In the genomic region with DNA sequence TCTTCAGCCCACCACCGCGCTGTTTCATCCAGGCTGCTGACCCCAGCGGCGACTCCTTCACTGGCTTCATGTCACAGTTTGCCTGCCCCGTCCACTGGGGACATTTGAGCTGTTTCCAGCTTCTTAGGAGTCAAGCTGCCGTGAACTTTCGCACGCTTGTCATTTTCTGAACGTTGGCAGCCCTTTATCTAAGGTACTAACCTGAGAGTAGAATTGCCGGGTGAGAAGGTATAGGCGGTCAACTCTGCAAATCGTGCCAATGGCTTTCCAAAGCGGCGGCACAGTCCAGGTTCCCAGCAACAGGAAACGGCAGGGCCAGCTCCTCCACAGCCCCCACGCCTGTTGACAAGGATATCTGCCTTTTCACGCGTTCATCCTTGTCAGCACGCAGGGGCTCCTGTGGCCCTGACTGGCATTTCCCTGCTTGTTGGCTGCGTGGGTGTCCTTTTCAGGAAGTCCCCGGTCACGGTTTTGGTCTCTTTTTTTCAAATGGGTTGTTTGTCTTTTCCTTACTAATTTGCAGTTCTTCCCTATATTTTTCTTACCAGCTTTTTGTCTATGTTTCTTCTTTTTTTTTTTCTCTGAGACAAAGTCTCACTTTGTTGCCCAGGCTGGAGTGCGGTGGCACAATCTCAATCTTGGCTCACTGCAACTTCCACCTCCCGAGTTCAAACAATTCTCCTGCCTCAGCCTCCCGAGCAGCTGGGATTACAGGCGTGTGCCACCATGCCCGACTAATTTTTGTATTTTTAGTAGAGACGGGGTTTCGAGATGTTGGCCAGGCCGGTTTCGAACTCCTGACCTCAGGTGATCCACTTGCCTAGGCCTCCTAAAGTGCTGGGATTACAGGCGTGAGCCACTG, we compare ENCODE assay signal across 13 cellular contexts. TPM values are rescaled to one million over a fixed set of nuclear protein-coding genes. Genes with fewer than 3 reads are reported as not detected.
DNase-seq lines count a peak whose midpoint lies in the region; ATAC-seq and TF ChIP-seq lines count a peak whose summit lies in the region.
"Had no signal": no experiment of that assay in that cellular context is flagged by ENCODE, and none has a peak within 500 bp of the region (broad histone marks: within the 10 kb centered on the region; RNA-seq: fewer than 3 reads in every experiment).

No MANE protein-coding gene starts in this region.

- H3K9ac ChIP-seq in PC-3 (ENCODE audit: low read length), result no peak overlapping the region

- H3K36me3 ChIP-seq in PC-3 (ENCODE audit: low read depth, low read length), result no peaks in the 10 kb centered on the region

- intact Hi-C loops in PC-3 (cut with micrococcal nuclease), result no loop called here

- no TSS peak for BruUV-seq in PC-3 (replicated peaks; lab: Mats Ljungman, UMichigan)

- H3F3A ChIP-seq in PC-3 (ENCODE audit: low read length, unreplicated experiment), result no peaks in the 10 kb centered on the region

- H4K20me1 ChIP-seq in PC-3 (ENCODE audit: low read length), result no peaks in the 10 kb centered on the region

- H3K27me3 ChIP-seq in PC-3 (ENCODE audit: low read length), result no peaks in the 10 kb centered on the region

- H2AFZ ChIP-seq in PC-3 (ENCODE audit: low read length), result no peak overlapping the region
- H2AFZ ChIP-seq: PC-9 had no signal

- no peak overlapping the region for H3K27ac ChIP-seq in PC-3 (ENCODE audit: low read length)
- H3K27ac ChIP-seq: PC-9 had no signal

- H3K27ac Mint-ChIP-seq in effector memory CD8-positive, alpha-beta T cell, result peak overlapping the region in 1 of 2 donors; percentile 51
- peak overlapping the region; percentile 57 to 66 (median 61) for H3K27ac Mint-ChIP-seq in nephron

- POLR2A ChIA-PET in PC-3 (lab: Charles Lee; ENCODE audit: unreplicated experiment), result no interaction called here

- peaks cover 34 to 56% of the 10 kb centered on the region in 2 donors for H3K27me3 Mint-ChIP-seq in effector memory CD8-positive, alpha-beta T cell
- peaks cover 32% of the 10 kb centered on the region for H3K27me3 Mint-ChIP-seq in nephron (ENCODE audit: low read depth)

- no peak overlapping the region for H3K4me2 ChIP-seq in PC-3 (ENCODE audit: low read length)
- H3K4me2 ChIP-seq: PC-9 had no signal

- H3K9me2 ChIP-seq in PC-3 (replicated peaks; ENCODE audit: low read length), result no peaks in the 10 kb centered on the region

- ATAC-seq in effector memory CD8-positive, alpha-beta T cell (replicated peaks), result no peak
- no peak for ATAC-seq in PC-3

- H3K36me3 Mint-ChIP-seq in effector memory CD8-positive, alpha-beta T cell (ENCODE audit: insufficient read depth), result peaks cover 4% of the 10 kb centered on the region
- H3K36me3 Mint-ChIP-seq in nephron (ENCODE audit: low read depth), result no peaks in the 10 kb centered on the region

- peak overlapping the region; percentile 49 to 56 for H3K4me3 Mint-ChIP-seq in effector memory CD8-positive, alpha-beta T cell
- peak overlapping the region; percentile 81 to 90 (median 84) for H3K4me3 Mint-ChIP-seq in nephron

- H3K9me3 Mint-ChIP-seq in effector memory CD8-positive, alpha-beta T cell, result no peaks in the 10 kb centered on the region
- H3K9me3 Mint-ChIP-seq in nephron, result no peaks in the 10 kb centered on the region

- H3K4me1 Mint-ChIP-seq in effector memory CD8-positive, alpha-beta T cell (ENCODE audit: low read depth in 2 of 2), result peaks cover 4 to 5% of the 10 kb centered on the region in 2 donors
- peaks cover 31% of the 10 kb centered on the region for H3K4me1 Mint-ChIP-seq in nephron

- H3K9me3 ChIP-seq in PC-3 (ENCODE audit: low read length), result no peaks in the 10 kb centered on the region

- no peaks in the 10 kb centered on the region for H3K79me2 ChIP-seq in PC-3 (ENCODE audit: low read length)

- TF ChIP-seq CTCF in nephron (IDR thresholded peaks at IDR 0.05; ENCODE audit: unreplicated experiment in 3 of 3), result no peak
- TF ChIP-seq CTCF in PC-3 (conservative IDR thresholded peaks at IDR 0.05; ENCODE audit: low read depth, low read length), result no peak

- CTCF ChIA-PET in PC-3 (lab: Charles Lee), result interaction anchor here (0.7 kb wide), 1 partner anchor 16 kb away, joined by 3 read pairs; no protein-coding TSS in a partner anchor

- H3K4me3 ChIP-seq in PC-3 (ENCODE audit: low read length), result no peak overlapping the region
- H3K4me3 ChIP-seq: lung, PC-9 had no signal

- H3K4me1 ChIP-seq in PC-3 (ENCODE audit: insufficient read depth, low read length), result peaks cover 6% of the 10 kb centered on the region; the same call in 1 of the 2 replicates

- peak; percentile 91 for DNase-seq in CD1c-positive myeloid dendritic cell (ENCODE audit: extremely low spot score)
- DNase-seq in HuH-7 (ENCODE audit: low spot score), result peak; percentile 65
- no peak for DNase-seq in effector memory CD8-positive, alpha-beta T cell
- no peak for DNase-seq in NCI-H1092 treated with DMSO at 0.1 percent for 48 hours (lab: John Stamatoyannopoulos, UW)
- DNase-seq in PC-3, result no peak
- DNase-seq in activated effector memory CD4-positive, alpha-beta T cell treated with anti-CD3 and anti-CD28 coated beads, Interleukin-2, amount 50 U/mL, for 16 hours, result no peak
- no peak for DNase-seq in DMS153 treated with DMSO at 0.1 percent for 48 hours (lab: John Stamatoyannopoulos, UW; ENCODE audit: unreplicated experiment)
- DNase-seq: NCI-H226, PC-9 had no signal

RNA-seq across cellular contexts. Expression of gene UTS2R, which starts 1.3 kb away (rescaled TPM):
- total RNA-seq in PC-3 (2014; rRNA removed), result not detected in 2 replicates
- total RNA-seq: endothelial cell of umbilical vein, PC-9, pulmonary artery endothelial cell had no signal

RNA-seq across cellular contexts. Expression of gene TEX19, which starts 13.8 kb away (rescaled TPM):
- total RNA-seq in PC-3 (2014; rRNA removed), result 0.46 and 1.2 TPM in 2 replicates
- total RNA-seq: endothelial cell of umbilical vein, lung, pulmonary artery endothelial cell had no signal

RNA-seq across cellular contexts. Expression of gene SECTM1, which starts 39.3 kb away (rescaled TPM):
- total RNA-seq in PC-3 (2014; rRNA removed), result 56.0 and 61.7 TPM in 2 replicates

RNA-seq across cellular contexts. Expression of gene HEXD, which starts 45.3 kb away (rescaled TPM):
- total RNA-seq in PC-3 (2014; rRNA removed), result 12.7 and 18.3 TPM in 2 replicates

RNA-seq across cellular contexts. Expression of gene OGFOD3, which starts 45.6 kb away (rescaled TPM):
- 56.1 and 79.2 TPM in 2 replicates for total RNA-seq in PC-3 (2014; rRNA removed)

Comparison
In these comparisons a context has a peak if more than half of its experiments do, and no peak if none do; other contexts are left out.
1. DNase-seq: peak in CD1c-positive myeloid dendritic cell (single experiment) and HuH-7 (single experiment); none in effector memory CD8-positive, alpha-beta T cell (0 of 3), NCI-H1092 treated with DMSO at 0.1 percent for 48 hours (single experiment), PC-3 (single experiment), activated effector memory CD4-positive, alpha-beta T cell treated with anti-CD3 and anti-CD28 coated beads, Interleukin-2, amount 50 U/mL, for 16 hours (single experiment) and DMS153 treated with DMSO at 0.1 percent for 48 hours (single experiment).